28 cellular contexts compared by ENCODE assay signal in genomic region chr1:119387858-119388257, GRCh38. TPM values are rescaled to one million over a fixed set of nuclear protein-coding genes. Genes with fewer than 3 reads are reported as not detected.
DNase-seq lines count a peak whose midpoint lies in the region; ATAC-seq and TF ChIP-seq lines count a peak whose summit lies in the region.
"Had no signal": no experiment of that assay in that cellular context is flagged by ENCODE, and none has a peak within 500 bp of the region (broad histone marks: within the 10 kb centered on the region; RNA-seq: fewer than 3 reads in every experiment).

No MANE protein-coding gene starts in this region.

- intact Hi-C loops in right lobe of liver (cut with DNase I) (no loop called here), esophagus squamous epithelium (cut with DNase I) (no loop called here)

- peak in 3 of 4 donors; percentile 16 to 54 (median 48) for ATAC-seq in right lobe of liver
- ATAC-seq: Right ventricle myocardium inferior had no signal

- CTCF ChIA-PET in HEK293 (lab: Yijun Ruan, JAX) = no interaction called here

- H3K9me3 ChIP-seq in HEK293 (ENCODE audit: control insufficient read depth, insufficient read depth, low read depth, low read length) (no peaks in the 10 kb centered on the region), endodermal cell (ENCODE audit: control insufficient read depth, low read length) (no peaks in the 10 kb centered on the region), right lobe of liver (no peaks in the 10 kb centered on the region), esophagus squamous epithelium (no peaks in the 10 kb centered on the region)
- H3K9me3 ChIP-seq: HAP-1, SJSA1 had no signal

- H3K36me3 ChIP-seq in HEK293 (ENCODE audit: control insufficient read depth in 2 of 2, insufficient read depth in 1 of 2, low read length in 2 of 2) (no peaks in the 10 kb centered on the region), endodermal cell (ENCODE audit: control insufficient read depth, insufficient read depth, low read length) (no peaks in the 10 kb centered on the region), right lobe of liver (peaks cover 0 to 42% (median 10%) of the 10 kb centered on the region in 4 donors), esophagus squamous epithelium (no peaks in the 10 kb centered on the region)
- H3K36me3 ChIP-seq: HAP-1, SJSA1 had no signal

- DNase-seq in endodermal cell (peak; percentile 51), right lobe of liver (no peak), occipital lobe (lab: John Stamatoyannopoulos, UW) (no peak), NCI-H128 (lab: John Stamatoyannopoulos, UW; ENCODE audit: unreplicated experiment) (no peak), globus pallidus (ENCODE audit: low spot score) (no peak), esophagus squamous epithelium (lab: John Stamatoyannopoulos, UW) (no peak)
- DNase-seq: AML-193; C1 segment of cervical spinal cord; Calu3; CD8-positive, alpha-beta memory T cell; DMS153; GF-D8; KG1; NCI-H1092 treated with DMSO at 0.1 percent for 48 hours; NCI-H2029 treated with DMSO at 0.1 percent for 48 hours; NCI-H345; NCI-H524; NCI-H82; OCI-M1 had no signal

- H3K9me3 Mint-ChIP-seq in endodermal cell = no peaks in the 10 kb centered on the region

- 54 to 71% methylated on average over 1 to 3 of the region's 3 CpGs for WGBS in endodermal cell (ENCODE audit: insufficient coverage in 1 of 2, insufficient read length in 1 of 2), 2 experiments
- 35% methylated on average over 3 of the region's 3 CpGs for WGBS in right lobe of liver (ENCODE audit: insufficient coverage, low coverage, low lambda C conversion rate, missing lambda C conversion rate)
- WGBS in esophagus squamous epithelium, 2 donors = 18% methylated on average over 3 of the region's 3 CpGs

- H3K27me3 Mint-ChIP-seq in endodermal cell (ENCODE audit: insufficient read depth) = peaks cover 8% of the 10 kb centered on the region

- POLR2A ChIA-PET in HEK293 (lab: Yijun Ruan, JAX) = no interaction called here

- no peak for TF ChIP-seq POLR2A in right lobe of liver (IDR thresholded peaks at IDR 0.05)
- no peak for TF ChIP-seq POLR2A in esophagus squamous epithelium (IDR thresholded peaks at IDR 0.05)

- H3K9ac ChIP-seq in endodermal cell (ENCODE audit: extremely low read depth, low read length, poor library complexity, severe bottlenecking) = no peak overlapping the region

- H3K4me3 Mint-ChIP-seq in endodermal cell = no peak overlapping the region
- H3K4me3 Mint-ChIP-seq: CD8-positive, alpha-beta memory T cell had no signal

- H3K27ac ChIP-seq in 22Rv1 (peak overlapping the region; percentile 88), HEK293 (ENCODE audit: extremely low read depth, low read depth, low read length) (no peak overlapping the region), endodermal cell (ENCODE audit: low read depth, low read length) (no peak overlapping the region), right lobe of liver (peak overlapping the region in 2 of 3 donors; percentile 59 to 63), esophagus squamous epithelium (no peak overlapping the region)
- H3K27ac ChIP-seq: SJSA1 had no signal

- TF ChIP-seq CTCF in 22Rv1 (IDR thresholded peaks at IDR 0.05) (no peak), HEK293 (tag by site-specific recombination; IDR thresholded peaks at IDR 0.05) (no peak), endodermal cell (conservative IDR thresholded peaks at IDR 0.05) (no peak), right lobe of liver (IDR thresholded peaks at IDR 0.05) (no peak), esophagus squamous epithelium (IDR thresholded peaks at IDR 0.05) (no peak)

- H3K4me1 Mint-ChIP-seq in endodermal cell = peaks cover 20% of the 10 kb centered on the region
- H3K4me1 Mint-ChIP-seq: CD8-positive, alpha-beta memory T cell had no signal

- H3K4me1 ChIP-seq in HEK293 (ENCODE audit: control insufficient read depth, insufficient read depth, low read length) (peaks cover 3% of the 10 kb centered on the region; the same call in 1 of the 2 replicates), endodermal cell (ENCODE audit: control insufficient read depth, insufficient read depth, low read length) (no peaks in the 10 kb centered on the region), right lobe of liver (peaks cover 0 to 68% (median 33%) of the 10 kb centered on the region in 4 donors), esophagus squamous epithelium (no peaks in the 10 kb centered on the region)
- H3K4me1 ChIP-seq: HAP-1, SJSA1 had no signal

- H3K27me3 ChIP-seq in endodermal cell (ENCODE audit: control insufficient read depth, insufficient read depth, low read length, poor library complexity, severe bottlenecking) (no peaks in the 10 kb centered on the region), right lobe of liver (no peaks in the 10 kb centered on the region), esophagus squamous epithelium (no peaks in the 10 kb centered on the region)
- H3K27me3 ChIP-seq: SJSA1 had no signal

- H3K36me3 Mint-ChIP-seq in endodermal cell (ENCODE audit: low read depth) = no peaks in the 10 kb centered on the region
- H3K36me3 Mint-ChIP-seq: CD8-positive, alpha-beta memory T cell had no signal

- H3K4me3 ChIP-seq in HEK293 (ENCODE audit: low read depth, low read length) = no peak overlapping the region
- H3K4me3 ChIP-seq in endodermal cell (ENCODE audit: low read length) = no peak overlapping the region
- H3K4me3 ChIP-seq in right lobe of liver = no peak overlapping the region
- H3K4me3 ChIP-seq in esophagus squamous epithelium = no peak overlapping the region
- H3K4me3 ChIP-seq: HAP-1, SJSA1 had no signal

- no peak overlapping the region for H3K27ac Mint-ChIP-seq in endodermal cell
- H3K27ac Mint-ChIP-seq: CD8-positive, alpha-beta memory T cell had no signal

TF ChIP-seq in HEK293, 187 proteins besides CTCF, POLR2A, EP300 and RAD21:
- TF ChIP-seq HOXD13 (CRISPR knock-in tag; IDR thresholded peaks at IDR 0.05; ENCODE audit: borderline replicate concordance) = no peak
- TF ChIP-seq ZNF214 (tag by site-specific recombination; IDR thresholded peaks at IDR 0.05; ENCODE audit: borderline replicate concordance) = no peak
- peak; percentile 85 for TF ChIP-seq ZNF449 (tag by site-specific recombination; IDR thresholded peaks at IDR 0.05)
- TF ChIP-seq ZNF473 (tag by site-specific recombination; IDR thresholded peaks at IDR 0.05) = no peak
- no peak for TF ChIP-seq ZNF488 (tag by site-specific recombination; IDR thresholded peaks at IDR 0.05)
- no peak for TF ChIP-seq WT1 (tag by site-specific recombination; IDR thresholded peaks at IDR 0.05)
- TF ChIP-seq ZNF133 (tag by site-specific recombination; IDR thresholded peaks at IDR 0.05) = no peak

RNA-seq across cellular contexts. Expression of gene HAO2, which starts 19.3 kb away (rescaled TPM):
- total RNA-seq in endodermal cell (not detected), right lobe of liver (100 to 1,000 TPM in 3 of 6 experiments, 10 to 100 TPM in 3; 33.9 to 282 (median 99.3) TPM), occipital lobe (not detected), esophagus squamous epithelium (not detected)
- not detected for polyA plus RNA-seq in endodermal cell (2013, experiment 1 of 2)
- polyA plus RNA-seq in endodermal cell (2013, experiment 2 of 2) = not detected
- total RNA-seq: A172; Calu3; CD8-positive, alpha-beta memory T cell; Daoy; HT1080; Right ventricle myocardium inferior; SJSA1 had no signal
- polyA plus RNA-seq: AG04450; CD8-positive, alpha-beta memory T cell had no signal

RNA-seq across cellular contexts. Expression of gene HSD3B2, which starts 27.1 kb away (rescaled TPM):
- total RNA-seq in endodermal cell = not detected
- not detected for polyA plus RNA-seq in endodermal cell (2013, experiment 1 of 2)
- not detected for polyA plus RNA-seq in endodermal cell (2013, experiment 2 of 2)
- under 1 TPM in 1 of 6 experiments, not detected in 5; 0.49 TPM for total RNA-seq in right lobe of liver
- total RNA-seq in occipital lobe = not detected
- total RNA-seq in esophagus squamous epithelium = not detected
- total RNA-seq: A172; Calu3; CD8-positive, alpha-beta memory T cell; Daoy; HT1080; Right ventricle myocardium inferior; SJSA1 had no signal
- polyA plus RNA-seq: AG04450; CD8-positive, alpha-beta memory T cell had no signal

Comparison
In these comparisons a context has a peak if more than half of its experiments do, and no peak if none do; other contexts are left out.
1. H3K27ac ChIP-seq: peak in 22Rv1 (single experiment) and right lobe of liver (2 of 3); none in HEK293 (single experiment), endodermal cell (single experiment) and esophagus squamous epithelium (0 of 4).
2. RNA of gene HAO2, which starts 19.3 kb away (total RNA-seq): 33.9 to 282 TPM in right lobe of liver; not detected in endodermal cell, not detected in occipital lobe (single experiment) and not detected in esophagus squamous epithelium; every median in the first group is over 10 times any median in the second.